ENCODE assay signal across 15 cellular contexts in genomic region chr1:97277891-97278662, GRCh38.
DNase-seq lines count a peak whose midpoint lies in the region; ATAC-seq and TF ChIP-seq lines count a peak whose summit lies in the region.
"Had no signal": no experiment of that assay in that cellular context is flagged by ENCODE, and none has a peak within 500 bp of the region (broad histone marks: within the 10 kb centered on the region; RNA-seq: fewer than 3 reads in every experiment).

No MANE protein-coding gene starts in this region.

- CTCF ChIA-PET in activated CD8-positive, alpha-beta T cell treated with anti-CD3 and anti-CD28 coated beads for 36 hours (lab: Charles Lee), result no interaction called here
- CTCF ChIA-PET in activated CD8-positive, alpha-beta T cell treated with anti-CD3 and anti-CD28 coated beads, Interleukin-2, amount 10 ng/mL, durations not matched to agents 7 days and 5 days (lab: Charles Lee), result no interaction called here

- DNase-seq in activated CD8-positive, alpha-beta T cell treated with anti-CD3 and anti-CD28 coated beads for 36 hours, result no peak
- no peak for DNase-seq in activated CD8-positive, alpha-beta T cell treated with anti-CD3 and anti-CD28 coated beads, Interleukin-2, amount 10 ng/mL, durations not matched to agents 7 days and 5 days
- peak; percentile 62 to 80 for DNase-seq in foreskin keratinocyte
- DNase-seq in stromal cell of bone marrow (ENCODE audit: low read depth), result peak; percentile 55
- DNase-seq in NCI-H187 (lab: John Stamatoyannopoulos, UW), result no peak
- DNase-seq: BE2C; NCI-H1048; RPMI8226; stimulated activated CD4-positive, alpha-beta T cell treated with anti-CD3 and anti-CD28 coated beads, Interleukin-4, amount 100 ng/mL, for 4 hours had no signal

- peaks cover 11% of the 10 kb centered on the region for H3K9me3 Mint-ChIP-seq in activated CD8-positive, alpha-beta T cell treated with anti-CD3 and anti-CD28 coated beads for 36 hours
- peaks cover 6% of the 10 kb centered on the region for H3K9me3 Mint-ChIP-seq in activated CD8-positive, alpha-beta T cell treated with anti-CD3 and anti-CD28 coated beads, Interleukin-2, amount 10 ng/mL, durations not matched to agents 7 days and 5 days (ENCODE audit: insufficient read depth)
- H3K9me3 Mint-ChIP-seq: nephron had no signal

- H3K4me3 Mint-ChIP-seq in activated CD8-positive, alpha-beta T cell treated with anti-CD3 and anti-CD28 coated beads for 36 hours, result no peak overlapping the region
- no peak overlapping the region for H3K4me3 Mint-ChIP-seq in activated CD8-positive, alpha-beta T cell treated with anti-CD3 and anti-CD28 coated beads, Interleukin-2, amount 10 ng/mL, durations not matched to agents 7 days and 5 days
- H3K4me3 Mint-ChIP-seq: nephron, type B pancreatic cell had no signal

- intact Hi-C loops in activated CD8-positive, alpha-beta T cell treated with anti-CD3 and anti-CD28 coated beads for 36 hours (cut with micrococcal nuclease), result no loop called here

- peaks cover 31% of the 10 kb centered on the region for H3K36me3 Mint-ChIP-seq in activated CD8-positive, alpha-beta T cell treated with anti-CD3 and anti-CD28 coated beads for 36 hours (ENCODE audit: low read depth)
- H3K36me3 Mint-ChIP-seq in activated CD8-positive, alpha-beta T cell treated with anti-CD3 and anti-CD28 coated beads, Interleukin-2, amount 10 ng/mL, durations not matched to agents 7 days and 5 days (ENCODE audit: low read depth), result peaks cover 10% of the 10 kb centered on the region
- H3K36me3 Mint-ChIP-seq: type B pancreatic cell had no signal

- no peaks in the 10 kb centered on the region for H3K27me3 Mint-ChIP-seq in activated CD8-positive, alpha-beta T cell treated with anti-CD3 and anti-CD28 coated beads for 36 hours
- H3K27me3 Mint-ChIP-seq in activated CD8-positive, alpha-beta T cell treated with anti-CD3 and anti-CD28 coated beads, Interleukin-2, amount 10 ng/mL, durations not matched to agents 7 days and 5 days (ENCODE audit: low read depth), result no peaks in the 10 kb centered on the region
- H3K27me3 Mint-ChIP-seq: type B pancreatic cell had no signal

- peak overlapping the region; percentile 25 for H3K27ac Mint-ChIP-seq in activated CD8-positive, alpha-beta T cell treated with anti-CD3 and anti-CD28 coated beads for 36 hours
- no peak overlapping the region for H3K27ac Mint-ChIP-seq in activated CD8-positive, alpha-beta T cell treated with anti-CD3 and anti-CD28 coated beads, Interleukin-2, amount 10 ng/mL, durations not matched to agents 7 days and 5 days
- H3K27ac Mint-ChIP-seq: nephron, type B pancreatic cell had no signal

- peaks cover 11% of the 10 kb centered on the region for H3K4me1 Mint-ChIP-seq in activated CD8-positive, alpha-beta T cell treated with anti-CD3 and anti-CD28 coated beads for 36 hours (ENCODE audit: low read depth)
- no peaks in the 10 kb centered on the region for H3K4me1 Mint-ChIP-seq in activated CD8-positive, alpha-beta T cell treated with anti-CD3 and anti-CD28 coated beads, Interleukin-2, amount 10 ng/mL, durations not matched to agents 7 days and 5 days (ENCODE audit: low read depth)
- H3K4me1 Mint-ChIP-seq: nephron had no signal

- no peak for TF ChIP-seq CTCF in activated CD8-positive, alpha-beta T cell treated with anti-CD3 and anti-CD28 coated beads for 36 hours (IDR thresholded peaks at IDR 0.05)
- TF ChIP-seq CTCF in foreskin keratinocyte (conservative IDR thresholded peaks at IDR 0.05), result no peak

- no peaks in the 10 kb centered on the region for H3K27me3 ChIP-seq in foreskin keratinocyte
- H3K27me3 ChIP-seq: BE2C, gastroesophageal sphincter had no signal

- ATAC-seq in activated CD8-positive, alpha-beta T cell treated with anti-CD3 and anti-CD28 coated beads for 36 hours, result peak; percentile 69
- ATAC-seq in activated CD8-positive, alpha-beta T cell treated with anti-CD3 and anti-CD28 coated beads, Interleukin-2, amount 10 ng/mL, durations not matched to agents 7 days and 5 days, result no peak
- ATAC-seq in SK-N-SH treated with all-trans-retinoic acid at 6 μM for 48 hours, result peak; percentile 78
- peak; percentile 98 for ATAC-seq in foreskin keratinocyte
- no peak for ATAC-seq in GM21619 (IDR thresholded peaks at IDR 0.05; ENCODE audit: unreplicated experiment)
- ATAC-seq in GM21576 (IDR thresholded peaks at IDR 0.05; ENCODE audit: unreplicated experiment), result no peak
- ATAC-seq: gastroesophageal sphincter had no signal

- H3K27ac ChIP-seq in foreskin keratinocyte, result peak overlapping the region; percentile 71
- H3K27ac ChIP-seq: gastroesophageal sphincter had no signal

- POLR2A ChIA-PET in activated CD8-positive, alpha-beta T cell treated with anti-CD3 and anti-CD28 coated beads for 36 hours (lab: Charles Lee), result no interaction called here
- POLR2A ChIA-PET in activated CD8-positive, alpha-beta T cell treated with anti-CD3 and anti-CD28 coated beads, Interleukin-2, amount 10 ng/mL, durations not matched to agents 7 days and 5 days (lab: Charles Lee), result no interaction called here

- peaks cover 19% of the 10 kb centered on the region for H3K4me1 ChIP-seq in foreskin keratinocyte
- H3K4me1 ChIP-seq: BE2C, gastroesophageal sphincter had no signal

TF ChIP-seq in SK-N-SH treated with all-trans-retinoic acid at 6 μM for 48 hours, 23 proteins besides CTCF, POLR2A, EP300 and RAD21:
- TF ChIP-seq ZC3H10 (CRISPR knock-in tag; IDR thresholded peaks at IDR 0.05) (0 out of 2 replicates have a peak, but pooled peaks have one; percentile 44), OSR1 (CRISPR knock-in tag; IDR thresholded peaks at IDR 0.05) (no peak), ARNTL (CRISPR knock-in tag; IDR thresholded peaks at IDR 0.05; ENCODE audit: borderline replicate concordance, low read depth) (no peak), ISL1 (CRISPR knock-in tag; IDR thresholded peaks at IDR 0.05) (peak; percentile 50; the same call in 1 of the 2 replicates), GLIS3 (CRISPR knock-in tag; IDR thresholded peaks at IDR 0.05) (no peak)
TF ChIP-seq in SK-N-SH treated with all-trans-retinoic acid at 6 μM for 48 hours: peak in this region for 2.

Comparison
In these comparisons a context has a peak if more than half of its experiments do, and no peak if none do; other contexts are left out.
1. ATAC-seq: peak in activated CD8-positive, alpha-beta T cell treated with anti-CD3 and anti-CD28 coated beads for 36 hours (single experiment), SK-N-SH treated with all-trans-retinoic acid at 6 μM for 48 hours (single experiment) and foreskin keratinocyte (single experiment); none in activated CD8-positive, alpha-beta T cell treated with anti-CD3 and anti-CD28 coated beads, Interleukin-2, amount 10 ng/mL, durations not matched to agents 7 days and 5 days (single experiment), GM21619 (single experiment) and GM21576 (single experiment).
2. DNase-seq: peak in foreskin keratinocyte (2 of 2) and stromal cell of bone marrow (single experiment); none in activated CD8-positive, alpha-beta T cell treated with anti-CD3 and anti-CD28 coated beads for 36 hours (single experiment), activated CD8-positive, alpha-beta T cell treated with anti-CD3 and anti-CD28 coated beads, Interleukin-2, amount 10 ng/mL, durations not matched to agents 7 days and 5 days (single experiment) and NCI-H187 (0 of 2).